Comparison of ENCODE assay signal across 6 cellular contexts in genomic region chr2:20159411-20159810, GRCh38.
"Had no signal": no experiment of that assay in that cellular context is flagged by ENCODE, and none has a peak within 500 bp of the region (broad histone marks: within the 10 kb centered on the region; RNA-seq: fewer than 3 reads in every experiment).

No MANE protein-coding gene starts in this region.

- ATAC-seq: GM12878 had no signal

- DNase-seq: GDM1, GF-D8 had no signal

- FAIRE-seq: G401.6, GM18507, GM19239 had no signal

- H3K4me3 ChIP-seq: GM12878 had no signal
